ENCODE assay signal across 8 cellular contexts in the genomic region with DNA sequence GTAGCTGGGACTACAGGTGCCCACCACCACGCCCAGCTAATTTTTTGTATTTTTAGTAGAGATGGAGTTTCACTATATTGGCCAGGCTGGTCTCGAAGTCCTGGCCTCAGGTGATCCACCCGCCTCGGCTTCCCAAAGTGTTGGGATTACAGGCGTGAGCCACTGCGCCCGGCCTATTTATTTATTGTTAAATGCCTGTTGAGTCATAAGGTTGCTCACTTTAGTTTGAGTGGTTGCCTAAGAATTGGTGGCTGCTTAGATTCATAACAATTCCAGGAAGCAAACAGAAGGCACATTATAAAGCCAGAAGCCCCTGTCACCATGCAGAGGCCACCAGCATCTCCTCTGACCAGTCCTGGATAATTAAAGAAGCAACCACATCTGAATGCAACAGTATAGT. TPM values are rescaled to one million over a fixed set of nuclear protein-coding genes. Genes with fewer than 3 reads are reported as not detected.
"Had no signal": no experiment of that assay in that cellular context is flagged by ENCODE, and none has a peak within 500 bp of the region (broad histone marks: within the 10 kb centered on the region; RNA-seq: fewer than 3 reads in every experiment).

No MANE protein-coding gene starts in this region.

RNA-seq across cellular contexts. Expression of a gene that starts 23.9 kb away (rescaled TPM):
- total RNA-seq: activated T-cell treated with anti-CD3 and anti-CD28 coated beads, Interleukin-2, amount 50 U/mL, for 72 hours; colonic mucosa; esophagus squamous epithelium; myocyte; ovary; pulmonary artery endothelial cell; sciatic nerve; stomach had no signal
